ENCODE assay signal across 27 cellular contexts in the genomic region with DNA sequence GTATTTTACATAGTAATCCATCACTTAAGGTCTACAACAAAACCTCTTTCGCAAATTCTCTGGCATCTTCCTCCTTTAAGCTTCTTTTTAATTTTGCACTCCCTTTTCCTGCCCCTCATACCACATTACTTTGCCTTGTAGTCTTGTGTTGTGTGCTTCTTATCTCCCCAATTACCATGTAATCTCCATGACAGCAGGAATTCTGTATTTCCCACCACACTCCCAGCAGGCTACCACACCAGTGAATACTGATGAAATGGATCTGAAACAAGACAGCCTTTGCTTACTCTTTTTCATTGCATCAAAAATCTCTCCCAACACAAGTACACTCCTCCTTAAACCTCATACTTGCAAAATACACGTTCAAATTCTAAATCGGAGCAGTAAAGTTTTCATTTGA.
DNase-seq lines count a peak whose midpoint lies in the region; ATAC-seq, FAIRE-seq and TF ChIP-seq lines count a peak whose summit lies in the region.
"Had no signal": no experiment of that assay in that cellular context is flagged by ENCODE, and none has a peak within 500 bp of the region (broad histone marks: within the 10 kb centered on the region; RNA-seq: fewer than 3 reads in every experiment).

No MANE protein-coding gene starts in this region.

- H3K36me3 ChIP-seq in A673 (ENCODE audit: insufficient read depth, low read length, poor library complexity, severe bottlenecking) (no peaks in the 10 kb centered on the region), HUES6 (ENCODE audit: control insufficient read depth, insufficient read depth, low read length) (no peaks in the 10 kb centered on the region), iPS-18a (ENCODE audit: control insufficient read depth, low read depth, low read length) (no peaks in the 10 kb centered on the region)
- H3K36me3 ChIP-seq: esophagus muscularis mucosa, gastrocnemius medialis, upper lobe of left lung had no signal

- DNase-seq in A673 (ENCODE audit: low spot score) (peak; percentile 58), urothelium cell line (ENCODE audit: low spot score) (no peak), left lobe of liver (ENCODE audit: low spot score) (no peak), NCI-H526 treated with DMSO at 0.1 percent for 48 hours (lab: John Stamatoyannopoulos, UW) (no peak), UCSD-AML1 (lab: John Stamatoyannopoulos, UW; ENCODE audit: unreplicated experiment) (no peak)
- DNase-seq: 8988T; activated CD4-positive, alpha-beta T cell treated with anti-CD3 and anti-CD28 coated beads, Interleukin-2, amount 10 ng/mL, durations not matched to agents 24 days and 14 days; activated naive CD4-positive, alpha-beta T cell treated with anti-CD3 and anti-CD28 coated beads for 36 hours; activated T-cell treated with anti-CD3 and anti-CD28 coated beads, Interleukin-2, amount 50 U/mL, for 72 hours; anterior cingulate cortex; CD8-positive, alpha-beta T cell; DMS 273 treated with DMSO at 0.1 percent for 48 hours; effector memory CD8-positive, alpha-beta T cell; gastrocnemius medialis; left cardiac atrium; NCI-H1092; NCI-H2029 treated with DMSO at 0.1 percent for 48 hours; NCI-H345; nucleus accumbens; stimulated activated CD4-positive, alpha-beta T cell treated with anti-CD3 and anti-CD28 coated beads, Interleukin-1b, Interleukin-23, amount 100 ng/mL, for 48 hours; upper lobe of left lung had no signal

- no peak for TF ChIP-seq CTCF in A673 (conservative IDR thresholded peaks at IDR 0.05; ENCODE audit: low read depth, low read length)
- no peak for TF ChIP-seq CTCF in brain (conservative IDR thresholded peaks at IDR 0.05)

- H3K4me3 ChIP-seq in A673 (ENCODE audit: low read depth, low read length, poor library complexity, severe bottlenecking) (no peak overlapping the region), HUES6 (ENCODE audit: low read depth, low read length) (peak overlapping the region; percentile 1; the same call in 1 of the 2 replicates), iPS-18a (ENCODE audit: low read length) (peak overlapping the region; percentile 23)
- H3K4me3 ChIP-seq: esophagus muscularis mucosa, gastrocnemius medialis, upper lobe of left lung had no signal

- peak overlapping the region in 1 of 5 experiments; percentile 4 for H3K27ac Mint-ChIP-seq in brain
- H3K27ac Mint-ChIP-seq: activated CD4-positive, alpha-beta T cell treated with anti-CD3 and anti-CD28 coated beads, Interleukin-2, amount 10 ng/mL, durations not matched to agents 24 days and 14 days; activated naive CD4-positive, alpha-beta T cell treated with anti-CD3 and anti-CD28 coated beads for 36 hours; activated T-cell treated with anti-CD3 and anti-CD28 coated beads, Interleukin-2, amount 50 U/mL, for 72 hours; CD8-positive, alpha-beta T cell; effector memory CD8-positive, alpha-beta T cell; memory B cell had no signal

- POLR2A ChIA-PET in A673 (lab: Charles Lee; ENCODE audit: low non-redundant PET) = no interaction called here

- CTCF ChIA-PET in A673 (lab: Charles Lee) = no interaction called here

- H3K4me1 Mint-ChIP-seq in brain = peaks cover 22% of the 10 kb centered on the region
- H3K4me1 Mint-ChIP-seq: activated CD4-positive, alpha-beta T cell treated with anti-CD3 and anti-CD28 coated beads, Interleukin-2, amount 10 ng/mL, durations not matched to agents 24 days and 14 days; memory B cell had no signal

- H3K4me3 Mint-ChIP-seq in brain = peak overlapping the region in 4 of 5 experiments; percentile 1 to 32 (median 26)
- H3K4me3 Mint-ChIP-seq: activated CD4-positive, alpha-beta T cell treated with anti-CD3 and anti-CD28 coated beads, Interleukin-2, amount 10 ng/mL, durations not matched to agents 24 days and 14 days; activated naive CD4-positive, alpha-beta T cell treated with anti-CD3 and anti-CD28 coated beads for 36 hours; activated T-cell treated with anti-CD3 and anti-CD28 coated beads, Interleukin-2, amount 50 U/mL, for 72 hours; CD8-positive, alpha-beta T cell; effector memory CD8-positive, alpha-beta T cell; memory B cell had no signal

- H3K9me3 Mint-ChIP-seq in brain = peaks cover 0 to 10% (median 2%) of the 10 kb centered on the region in 5 experiments
- H3K9me3 Mint-ChIP-seq: activated CD4-positive, alpha-beta T cell treated with anti-CD3 and anti-CD28 coated beads, Interleukin-2, amount 10 ng/mL, durations not matched to agents 24 days and 14 days; effector memory CD8-positive, alpha-beta T cell had no signal

- no peaks in the 10 kb centered on the region for H3K27me3 Mint-ChIP-seq in brain
- H3K27me3 Mint-ChIP-seq: memory B cell had no signal

- no peaks in the 10 kb centered on the region for H3K36me3 Mint-ChIP-seq in brain
- H3K36me3 Mint-ChIP-seq: CD8-positive, alpha-beta T cell; memory B cell had no signal

- no TSS peak for BruUV-seq in A673 (replicated peaks; lab: Mats Ljungman, UMichigan)

- intact Hi-C loops in A673 (cut with micrococcal nuclease; ENCODE audit: unreplicated experiment) = no loop called here

- H3K4me1 ChIP-seq in A673 (ENCODE audit: insufficient read depth, low read length, poor library complexity, severe bottlenecking) = no peaks in the 10 kb centered on the region
- peaks cover 24% of the 10 kb centered on the region for H3K4me1 ChIP-seq in HUES6 (ENCODE audit: control insufficient read depth, insufficient read depth, low read length)
- peaks cover 34% of the 10 kb centered on the region for H3K4me1 ChIP-seq in iPS-18a (ENCODE audit: control insufficient read depth, low read depth, low read length)
- H3K4me1 ChIP-seq: esophagus muscularis mucosa, gastrocnemius medialis, upper lobe of left lung had no signal

- no peak for ATAC-seq in left lobe of liver
- ATAC-seq: activated T-cell treated with anti-CD3 and anti-CD28 coated beads, Interleukin-2, amount 50 U/mL, for 72 hours; CD8-positive, alpha-beta T cell; effector memory CD8-positive, alpha-beta T cell; gastrocnemius medialis; HepG2; left cardiac atrium had no signal

- H3K9ac ChIP-seq in HUES6 (ENCODE audit: low read length) (no peak overlapping the region), iPS-18a (ENCODE audit: low read length) (peak overlapping the region; percentile 45)

- no peaks in the 10 kb centered on the region for H3K27me3 ChIP-seq in A673 (replicated peaks; ENCODE audit: insufficient read depth, low read depth, low read length, poor library complexity)
- no peaks in the 10 kb centered on the region for H3K27me3 ChIP-seq in HUES6 (ENCODE audit: control insufficient read depth, insufficient read depth, low read length)
- H3K27me3 ChIP-seq in iPS-18a (ENCODE audit: control insufficient read depth, insufficient read depth, low read length) = no peaks in the 10 kb centered on the region
- H3K27me3 ChIP-seq: esophagus muscularis mucosa, gastrocnemius medialis, upper lobe of left lung had no signal

- H3K9me3 ChIP-seq in A673 (ENCODE audit: low read depth, low read length, poor library complexity, severe bottlenecking) = no peaks in the 10 kb centered on the region
- H3K9me3 ChIP-seq in HUES6 (ENCODE audit: control insufficient read depth, insufficient read depth, low read depth, low read length) = no peaks in the 10 kb centered on the region
- H3K9me3 ChIP-seq in iPS-18a (ENCODE audit: control insufficient read depth, low read depth, low read length) = no peaks in the 10 kb centered on the region
- H3K9me3 ChIP-seq: esophagus muscularis mucosa, gastrocnemius medialis, upper lobe of left lung had no signal

- H3K27ac ChIP-seq in A673 (ENCODE audit: low read depth, low read length, poor library complexity, severe bottlenecking) (no peak overlapping the region), HUES6 (ENCODE audit: low read depth, low read length) (peak overlapping the region; percentile 20; the same call in 1 of the 2 replicates), iPS-18a (ENCODE audit: low read length) (peak overlapping the region; percentile 72)
- H3K27ac ChIP-seq: esophagus muscularis mucosa, gastrocnemius medialis, upper lobe of left lung had no signal

- FAIRE-seq in urothelium cell line (lab: Jason Lieb, UNC) = no peak
- FAIRE-seq: HepG2 had no signal
